Comparison of ENCODE assay signal across 22 cellular contexts in the genomic region with DNA sequence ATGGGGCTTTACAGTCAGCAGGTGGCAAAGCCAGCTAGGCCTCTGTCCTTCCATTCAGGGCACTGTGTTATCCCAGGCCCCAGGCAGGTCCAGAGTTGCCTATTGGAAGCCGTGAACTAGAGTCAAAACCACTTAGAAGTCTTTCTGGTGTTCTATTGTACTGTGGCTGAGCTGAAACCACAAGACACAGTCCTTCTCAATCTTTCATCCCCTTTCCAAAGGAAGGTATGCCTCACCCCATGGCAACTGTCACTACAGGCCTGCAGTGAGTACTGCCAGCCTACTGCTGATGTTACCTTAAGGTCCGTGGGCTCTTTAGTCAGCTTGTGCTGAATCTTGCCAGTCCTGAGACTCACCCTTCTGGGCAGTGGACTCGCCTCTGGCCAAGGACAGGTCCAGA.
"Had no signal": no experiment of that assay in that cellular context is flagged by ENCODE, and none has a peak within 500 bp of the region (broad histone marks: within the 10 kb centered on the region; RNA-seq: fewer than 3 reads in every experiment).

No MANE protein-coding gene starts in this region.

- H3K4me1 Mint-ChIP-seq: activated B cell treated with CpG ODN at 0.5 μM for 24 hours; activated CD8-positive, alpha-beta memory T cell treated with anti-CD3 and anti-CD28 coated beads, Interleukin-2, amount 10 ng/mL, durations not matched to agents 7 days and 5 days; activated naive CD8-positive, alpha-beta T cell treated with anti-CD3 and anti-CD28 coated beads, Interleukin-2, amount 10 ng/mL, durations not matched to agents 7 days and 5 days; central memory CD8-positive, alpha-beta T cell; immature natural killer cell; natural killer cell had no signal

- H3K27me3 ChIP-seq: colonic mucosa, gastrocnemius medialis, sigmoid colon, spleen, tibial nerve, vagina had no signal

- DNase-seq: activated B cell treated with CpG ODN at 0.5 μM for 24 hours; activated CD4-positive, alpha-beta memory T cell treated with anti-CD3 and anti-CD28 coated beads for 36 hours; activated CD4-positive, alpha-beta T cell treated with anti-CD3 and anti-CD28 coated beads for 4 hours; activated CD8-positive, alpha-beta memory T cell treated with anti-CD3 and anti-CD28 coated beads, Interleukin-2, amount 10 ng/mL, durations not matched to agents 7 days and 5 days; activated naive CD4-positive, alpha-beta T cell treated with Interleukin-2 at 50 U/mL for 16 hours; activated naive CD8-positive, alpha-beta T cell treated with anti-CD3 and anti-CD28 coated beads, Interleukin-2, amount 10 ng/mL, durations not matched to agents 7 days and 5 days; colonic mucosa; gastrocnemius medialis; immature natural killer cell; left cardiac atrium; natural killer cell; sigmoid colon; spleen; stimulated activated CD4-positive, alpha-beta T cell treated with anti-CD3 and anti-CD28 coated beads, Interleukin-4, amount 100 ng/mL, for 4 hours; stimulated activated naive CD4-positive, alpha-beta T cell; substantia nigra had no signal

- H3K36me3 Mint-ChIP-seq: activated CD4-positive, alpha-beta memory T cell treated with anti-CD3 and anti-CD28 coated beads for 36 hours; activated CD8-positive, alpha-beta memory T cell treated with anti-CD3 and anti-CD28 coated beads, Interleukin-2, amount 10 ng/mL, durations not matched to agents 7 days and 5 days; activated naive CD8-positive, alpha-beta T cell treated with anti-CD3 and anti-CD28 coated beads, Interleukin-2, amount 10 ng/mL, durations not matched to agents 7 days and 5 days; natural killer cell had no signal

- H3K36me3 ChIP-seq: colonic mucosa, gastrocnemius medialis, sigmoid colon, spleen, tibial nerve, vagina had no signal

- H3K27ac Mint-ChIP-seq: activated B cell treated with CpG ODN at 0.5 μM for 24 hours; activated CD4-positive, alpha-beta memory T cell treated with anti-CD3 and anti-CD28 coated beads for 36 hours; activated CD8-positive, alpha-beta memory T cell treated with anti-CD3 and anti-CD28 coated beads, Interleukin-2, amount 10 ng/mL, durations not matched to agents 7 days and 5 days; activated naive CD8-positive, alpha-beta T cell treated with anti-CD3 and anti-CD28 coated beads, Interleukin-2, amount 10 ng/mL, durations not matched to agents 7 days and 5 days; brain; immature natural killer cell; natural killer cell; T-helper 2 cell treated with Interferon-gamma antibody and Interleukin-4, amounts not matched to agents 5 μg/mL and 100 μg/mL, for 36 hours had no signal

- H3K4me1 ChIP-seq: colonic mucosa, sigmoid colon, spleen, vagina had no signal

- FAIRE-seq: TTC549 had no signal

- H3K27ac ChIP-seq: colonic mucosa, gastrocnemius medialis, sigmoid colon, spleen, tibial nerve, vagina had no signal

- H3K4me3 Mint-ChIP-seq: activated B cell treated with CpG ODN at 0.5 μM for 24 hours; activated CD4-positive, alpha-beta memory T cell treated with anti-CD3 and anti-CD28 coated beads for 36 hours; activated CD8-positive, alpha-beta memory T cell treated with anti-CD3 and anti-CD28 coated beads, Interleukin-2, amount 10 ng/mL, durations not matched to agents 7 days and 5 days; activated naive CD8-positive, alpha-beta T cell treated with anti-CD3 and anti-CD28 coated beads, Interleukin-2, amount 10 ng/mL, durations not matched to agents 7 days and 5 days; brain; central memory CD8-positive, alpha-beta T cell; immature natural killer cell; natural killer cell; T-helper 2 cell treated with Interferon-gamma antibody and Interleukin-4, amounts not matched to agents 5 μg/mL and 100 μg/mL, for 36 hours had no signal

- H3K4me3 ChIP-seq: colonic mucosa, gastrocnemius medialis, sigmoid colon, spleen, tibial nerve, vagina had no signal

- H3K9me3 Mint-ChIP-seq: activated CD4-positive, alpha-beta memory T cell treated with anti-CD3 and anti-CD28 coated beads for 36 hours; activated naive CD8-positive, alpha-beta T cell treated with anti-CD3 and anti-CD28 coated beads, Interleukin-2, amount 10 ng/mL, durations not matched to agents 7 days and 5 days; T-helper 2 cell treated with Interferon-gamma antibody and Interleukin-4, amounts not matched to agents 5 μg/mL and 100 μg/mL, for 36 hours had no signal

- ATAC-seq: activated CD8-positive, alpha-beta memory T cell treated with anti-CD3 and anti-CD28 coated beads, Interleukin-2, amount 10 ng/mL, durations not matched to agents 7 days and 5 days; gastrocnemius medialis; left cardiac atrium; natural killer cell had no signal

- H3K9me3 ChIP-seq: colonic mucosa, gastrocnemius medialis, sigmoid colon, vagina had no signal

- H3K27me3 Mint-ChIP-seq: activated B cell treated with CpG ODN at 0.5 μM for 24 hours; activated CD4-positive, alpha-beta memory T cell treated with anti-CD3 and anti-CD28 coated beads for 36 hours; activated CD8-positive, alpha-beta memory T cell treated with anti-CD3 and anti-CD28 coated beads, Interleukin-2, amount 10 ng/mL, durations not matched to agents 7 days and 5 days; activated naive CD8-positive, alpha-beta T cell treated with anti-CD3 and anti-CD28 coated beads, Interleukin-2, amount 10 ng/mL, durations not matched to agents 7 days and 5 days; brain; central memory CD8-positive, alpha-beta T cell had no signal
